Comparison of ENCODE assay signal across 8 cellular contexts in genomic region chr2:86518498-86518897, GRCh38. TPM values are rescaled to one million over a fixed set of nuclear protein-coding genes. Genes with fewer than 3 reads are reported as not detected.
DNase-seq lines count a peak whose midpoint lies in the region; ATAC-seq, FAIRE-seq and TF ChIP-seq lines count a peak whose summit lies in the region.

No MANE protein-coding gene starts in this region.

- H3K36me3 Mint-ChIP-seq in immature natural killer cell = peaks cover 0 to 7% (median 0%) of the 10 kb centered on the region in 3 donors

- H3K27ac Mint-ChIP-seq in immature natural killer cell = no peak overlapping the region

- H3K4me1 ChIP-seq in upper lobe of right lung = no peaks in the 10 kb centered on the region

- DNase-seq in HTR-8/SVneo (ENCODE audit: insufficient read length, low spot score) = peak; percentile 12
- peak; percentile 16 for DNase-seq in activated naive CD4-positive, alpha-beta T cell treated with anti-CD3 and anti-CD28 coated beads, Interleukin-2, amount 50 U/mL, for 16 hours
- DNase-seq in immature natural killer cell = peak; percentile 6 to 17 (median 9)
- no peak for DNase-seq in upper lobe of right lung
- no peak for DNase-seq in T1000 (lab: John Stamatoyannopoulos, UW)

- no peaks in the 10 kb centered on the region for H3K27me3 Mint-ChIP-seq in immature natural killer cell (ENCODE audit: low read depth in 3 of 3)

- TF ChIP-seq CTCF in C4-2B (conservative IDR thresholded peaks at IDR 0.05) = peak; percentile 31
- TF ChIP-seq CTCF in upper lobe of right lung (IDR thresholded peaks at IDR 0.05) = peak; percentile 50

- intact Hi-C loops in upper lobe of right lung (cut with DNase I) = no loop called here

- H3K4me3 Mint-ChIP-seq in immature natural killer cell = no peak overlapping the region

- H3K36me3 ChIP-seq in upper lobe of right lung = no peaks in the 10 kb centered on the region

- peak; percentile 70 for ATAC-seq in upper lobe of right lung
- ATAC-seq in HG03354 (IDR thresholded peaks at IDR 0.05; ENCODE audit: poor library complexity, severe bottlenecking, unreplicated experiment) = no peak
- no peak for ATAC-seq in GM21786 (IDR thresholded peaks at IDR 0.05; ENCODE audit: unreplicated experiment)

- peaks cover 0 to 1% of the 10 kb centered on the region in 2 donors for H3K4me1 Mint-ChIP-seq in immature natural killer cell

- peaks cover 0 to 4% (median 0%) of the 10 kb centered on the region in 6 donors for H3K9me3 Mint-ChIP-seq in immature natural killer cell

- no peaks in the 10 kb centered on the region for H3K27me3 ChIP-seq in upper lobe of right lung

- H3K4me3 ChIP-seq in upper lobe of right lung = no peak overlapping the region

- FAIRE-seq in HTR-8/SVneo (lab: Jason Lieb, UNC) = no peak

- no peaks in the 10 kb centered on the region for H3K9me3 ChIP-seq in upper lobe of right lung

- H3K27ac ChIP-seq in C4-2B = no peak overlapping the region
- no peak overlapping the region for H3K27ac ChIP-seq in upper lobe of right lung

RNA-seq across cellular contexts. Expression of gene CHMP3, which starts 44.7 kb away (rescaled TPM):
- polyA plus RNA-seq in immature natural killer cell = 10 to 100 TPM; 44.1 to 72.1 (median 60.2) TPM
- 159 TPM for total RNA-seq in upper lobe of right lung

Comparison
In these comparisons a context has a peak if more than half of its experiments do, and no peak if none do; other contexts are left out.
1. DNase-seq: peak in HTR-8/SVneo (single experiment), activated naive CD4-positive, alpha-beta T cell treated with anti-CD3 and anti-CD28 coated beads, Interleukin-2, amount 50 U/mL, for 16 hours (single experiment) and immature natural killer cell (3 of 3); none in upper lobe of right lung (single experiment) and T1000 (single experiment).